8 cellular contexts compared by ENCODE assay signal in genomic region chr2:197498627-197498936, GRCh38. TPM values are rescaled to one million over a fixed set of nuclear protein-coding genes. Genes with fewer than 3 reads are reported as not detected.
DNase-seq lines count a peak whose midpoint lies in the region; ATAC-seq and TF ChIP-seq lines count a peak whose summit lies in the region.

No MANE protein-coding gene starts in this region.

- H3K4me3 Mint-ChIP-seq in nephron progenitor cell: peak overlapping the region; percentile 92

- peak overlapping the region; percentile 100 for H3K27ac Mint-ChIP-seq in nephron progenitor cell

- H3K36me3 ChIP-seq in BLaER1 (peaks cover 65% of the 10 kb centered on the region), ectodermal cell (ENCODE audit: control insufficient read depth, insufficient read depth, low read length) (peaks cover 28% of the 10 kb centered on the region)

- H3K27me3 ChIP-seq in BLaER1 (no peaks in the 10 kb centered on the region), ectodermal cell (ENCODE audit: control insufficient read depth, insufficient read depth, low read length, poor library complexity, severe bottlenecking) (no peaks in the 10 kb centered on the region)

- H3K9me3 Mint-ChIP-seq in nephron progenitor cell: no peaks in the 10 kb centered on the region

- H3K4me2 ChIP-seq in BLaER1: peak overlapping the region; percentile 84

- WGBS in ectodermal cell, 2 experiments: 3 to 5% methylated on average over 10 of the region's 10 CpGs

- H3K9me3 ChIP-seq in BLaER1: no peaks in the 10 kb centered on the region
- no peaks in the 10 kb centered on the region for H3K9me3 ChIP-seq in ectodermal cell (ENCODE audit: control insufficient read depth, low read length)

- peak overlapping the region; percentile 90 for H3K9ac ChIP-seq in BLaER1

- H3K4me3 ChIP-seq in BLaER1: peak overlapping the region; percentile 87
- peak overlapping the region; percentile 76 for H3K4me3 ChIP-seq in NB4 (ENCODE audit: low read depth, low read length)
- H3K4me3 ChIP-seq in ectodermal cell (ENCODE audit: insufficient read depth, low read depth, low read length): peak overlapping the region; percentile 58

- H3K4me1 Mint-ChIP-seq in nephron progenitor cell: peaks cover 65% of the 10 kb centered on the region

- no peaks in the 10 kb centered on the region for H3K27me3 Mint-ChIP-seq in nephron progenitor cell (ENCODE audit: low read depth, poor library complexity)

- H3K27ac ChIP-seq in BLaER1 (peak overlapping the region; percentile 95), ectodermal cell (ENCODE audit: insufficient read depth, low read depth, low read length, poor library complexity, severe bottlenecking) (peak overlapping the region; percentile 38)

- H3K4me1 ChIP-seq in BLaER1 (peaks cover 49% of the 10 kb centered on the region), ectodermal cell (ENCODE audit: control insufficient read depth, insufficient read depth, low read length) (peaks cover 22% of the 10 kb centered on the region)

- TF ChIP-seq POLR2A in NB4 (IDR thresholded peaks at IDR 0.05; ENCODE audit: extremely low read depth, insufficient read length): no peak

- H3K36me3 Mint-ChIP-seq in nephron progenitor cell (ENCODE audit: low read depth): peaks cover 62% of the 10 kb centered on the region

- no peak for TF ChIP-seq CTCF in NB4 (IDR thresholded peaks at IDR 0.05; ENCODE audit: low read depth, low read length)
- no peak for TF ChIP-seq CTCF in nephron progenitor cell (IDR thresholded peaks at IDR 0.05)

- peaks cover 83% of the 10 kb centered on the region for H4K20me1 ChIP-seq in BLaER1

- DNase-seq in NB4 (ENCODE audit: low read depth) (no peak), nephron progenitor cell (no peak), C1 segment of cervical spinal cord (lab: John Stamatoyannopoulos, UW) (no peak), KG1 (lab: John Stamatoyannopoulos, UW) (no peak)

- ATAC-seq in HG03139 (IDR thresholded peaks at IDR 0.05; ENCODE audit: unreplicated experiment) (no peak), GM18858 (IDR thresholded peaks at IDR 0.05; ENCODE audit: unreplicated experiment) (no peak)

RNA-seq across cellular contexts. Expression of gene HSPD1, which starts 1.1 kb away (rescaled TPM):
- 541 TPM for polyA plus RNA-seq in ectodermal cell (2013, experiment 1 of 4)
- polyA plus RNA-seq in ectodermal cell (2013, experiment 2 of 4): 496 TPM
- polyA plus RNA-seq in ectodermal cell (2013, experiment 3 of 4): 369 TPM
- polyA plus RNA-seq in ectodermal cell (2013, experiment 4 of 4): 382 TPM

RNA-seq across cellular contexts. Expression of gene HSPE1, which starts 1.6 kb away (rescaled TPM):
- 226 TPM for polyA plus RNA-seq in ectodermal cell (2013, experiment 1 of 4)
- polyA plus RNA-seq in ectodermal cell (2013, experiment 2 of 4): 209 TPM
- 211 TPM for polyA plus RNA-seq in ectodermal cell (2013, experiment 3 of 4)
- 210 TPM for polyA plus RNA-seq in ectodermal cell (2013, experiment 4 of 4)

RNA-seq across cellular contexts. Expression of gene MOB4, which starts 17.3 kb away (rescaled TPM):
- polyA plus RNA-seq in ectodermal cell (2013, experiment 1 of 4): 53.7 TPM
- 59.5 TPM for polyA plus RNA-seq in ectodermal cell (2013, experiment 2 of 4)
- 42.5 TPM for polyA plus RNA-seq in ectodermal cell (2013, experiment 3 of 4)
- 45.5 TPM for polyA plus RNA-seq in ectodermal cell (2013, experiment 4 of 4)

RNA-seq across cellular contexts. Expression of gene COQ10B, which starts 45.2 kb away (rescaled TPM):
- 13.2 TPM for polyA plus RNA-seq in ectodermal cell (2013, experiment 1 of 4)
- 15.0 TPM for polyA plus RNA-seq in ectodermal cell (2013, experiment 2 of 4)
- polyA plus RNA-seq in ectodermal cell (2013, experiment 3 of 4): 14.6 TPM
- polyA plus RNA-seq in ectodermal cell (2013, experiment 4 of 4): 14.9 TPM
